ENCODE assay signal across 27 cellular contexts in genomic region chr15:99042909-99043308, GRCh38. TPM values are rescaled to one million over a fixed set of nuclear protein-coding genes. Genes with fewer than 3 reads are reported as not detected.
DNase-seq lines count a peak whose midpoint lies in the region; ATAC-seq, FAIRE-seq and TF ChIP-seq lines count a peak whose summit lies in the region.
"Had no signal": no experiment of that assay in that cellular context is flagged by ENCODE, and none has a peak within 500 bp of the region (broad histone marks: within the 10 kb centered on the region; RNA-seq: fewer than 3 reads in every experiment).

No MANE protein-coding gene starts in this region.

- H3K9me1 ChIP-seq in K562 (ENCODE audit: control insufficient read depth, insufficient read depth, low read length), result no peaks in the 10 kb centered on the region

- WGBS in heart right ventricle, 2 donors, result 88 to 91% methylated on average over 2 of the region's 2 CpGs
- WGBS in K562 (ENCODE audit: insufficient coverage, low coverage, missing lambda C conversion rate), result 4% methylated on average over 2 of the region's 2 CpGs

- no peaks in the 10 kb centered on the region for H3K36me3 Mint-ChIP-seq in neural crest cell (ENCODE audit: low read depth)

- TF ChIP-seq EP300 in K562 (IDR thresholded peaks at IDR 0.05; ENCODE audit: low read length), result no peak

- no peaks in the 10 kb centered on the region for H4K20me1 ChIP-seq in K562 (replicated peaks; ENCODE audit: control insufficient read depth, insufficient read depth, low read length)
- H4K20me1 ChIP-seq: BLaER1 treated with 17β-estradiol and CSF1 and Interleukin-3, amounts not matched to agents 10 nM and 100 nM had no signal

- in situ Hi-C loops in K562 (cut with MboI), result no loop called here

- H3K9me3 Mint-ChIP-seq in neural crest cell, result peaks cover 4% of the 10 kb centered on the region
- H3K9me3 Mint-ChIP-seq: CD4-positive, alpha-beta T cell had no signal

- H3K27ac ChIP-seq in right atrium auricular region, result no peak overlapping the region
- H3K27ac ChIP-seq in heart right ventricle, result no peak overlapping the region
- H3K27ac ChIP-seq in K562 (ENCODE audit: extremely low read depth, low read depth, low read length), result no peak overlapping the region
- H3K27ac ChIP-seq: BLaER1 treated with 17β-estradiol and CSF1 and Interleukin-3, amounts not matched to agents 10 nM and 100 nM; HL-60; PC-9; SJCRH30 had no signal

- H3K4me2 ChIP-seq in K562 (ENCODE audit: insufficient read depth, low read length), result no peak overlapping the region
- H3K4me2 ChIP-seq: BLaER1 treated with 17β-estradiol and CSF1 and Interleukin-3, amounts not matched to agents 10 nM and 100 nM; PC-9 had no signal

- TF ChIP-seq POLR2A in K562 (conservative IDR thresholded peaks at IDR 0.05), result no peak

- H3K9ac ChIP-seq in K562 (ENCODE audit: insufficient read depth in 1 of 2, low read depth in 2 of 2, low read length in 2 of 2), result no peak overlapping the region
- H3K9ac ChIP-seq: BLaER1 treated with 17β-estradiol and CSF1 and Interleukin-3, amounts not matched to agents 10 nM and 100 nM had no signal

- H3K4me1 Mint-ChIP-seq in neural crest cell, result no peaks in the 10 kb centered on the region

- no peaks in the 10 kb centered on the region for H3K4me1 ChIP-seq in right atrium auricular region
- no peaks in the 10 kb centered on the region for H3K4me1 ChIP-seq in heart right ventricle
- no peaks in the 10 kb centered on the region for H3K4me1 ChIP-seq in K562 (replicated peaks in 1 of 2; ENCODE audit: control insufficient read depth in 2 of 2, insufficient read depth in 2 of 2, low read length in 2 of 2)
- H3K4me1 ChIP-seq: BLaER1 treated with 17β-estradiol and CSF1 and Interleukin-3, amounts not matched to agents 10 nM and 100 nM; SJCRH30 had no signal

- intact Hi-C loops in heart right ventricle (cut with DNase I), result no loop called here
- intact Hi-C loops in K562 (cut with micrococcal nuclease), result no loop called here

- POLR2A ChIA-PET in K562 (lab: Yijun Ruan, JAX), result no interaction called here

- H3K36me3 ChIP-seq in right atrium auricular region (no peaks in the 10 kb centered on the region), heart right ventricle (no peaks in the 10 kb centered on the region), K562 (ENCODE audit: control insufficient read depth, insufficient read depth, low read length) (no peaks in the 10 kb centered on the region)
- H3K36me3 ChIP-seq: BLaER1 treated with 17β-estradiol and CSF1 and Interleukin-3, amounts not matched to agents 10 nM and 100 nM; SJCRH30 had no signal

- CTCF ChIA-PET in K562 (lab: Yijun Ruan, JAX; ENCODE audit: low intra/inter-chr PET ratio), result no interaction called here

- no peak overlapping the region for H3K4me3 ChIP-seq in right atrium auricular region
- no peak overlapping the region for H3K4me3 ChIP-seq in heart right ventricle
- H3K4me3 ChIP-seq in K562, result no peak overlapping the region
- H3K4me3 ChIP-seq: BLaER1 treated with 17β-estradiol and CSF1 and Interleukin-3, amounts not matched to agents 10 nM and 100 nM; PC-9; SJCRH30 had no signal

- peaks cover 15% of the 10 kb centered on the region for H3K27me3 Mint-ChIP-seq in neural crest cell (ENCODE audit: low read depth)

- TF ChIP-seq RAD21 in K562 (CRISPR knock-in tag; conservative IDR thresholded peaks at IDR 0.05 in 1 of 2, IDR thresholded peaks at IDR 0.05 in 1 of 2), result no peak

- DNase-seq in right atrium auricular region (ENCODE audit: low spot score), result peak; percentile 9
- DNase-seq in heart right ventricle, result no peak
- DNase-seq in K562 (ENCODE audit: extremely low read depth in 1 of 4, low spot score in 3 of 4), result no peak
- no peak for DNase-seq in neural crest cell (ENCODE audit: low read depth, low spot score)
- no peak for DNase-seq in HK-2 (ENCODE audit: unreplicated experiment)
- no peak for DNase-seq in activated T-cell treated with anti-CD3 and anti-CD28 coated beads, Interleukin-2, amount 50 U/mL, for 1 hour
- DNase-seq: 8988T; CD4-positive, alpha-beta T cell; GOT3; HCEC 1CT; Kasumi-1; NCI-H1694; NCI-H2029 treated with DMSO at 0.1 percent for 48 hours; NCI-H446 treated with DMSO at 0.1 percent for 48 hours; NCI-H526; NCI-H82; NK-92 treated with Interleukin-12 subunit alpha and Interleukin-12 subunit beta, amount 100 ng/mL, for 24 hours; PC-9; SJCRH30 had no signal

- TF ChIP-seq CTCF in right atrium auricular region (IDR thresholded peaks at IDR 0.05) (no peak), heart right ventricle (IDR thresholded peaks at IDR 0.05) (no peak), K562 (IDR thresholded peaks at IDR 0.05 in 2 of 3, conservative IDR thresholded peaks at IDR 0.05 in 1 of 3; ENCODE audit: insufficient read depth in 2 of 3, low read depth in 1 of 3, low read length in 3 of 3) (no peak), neural crest cell (conservative IDR thresholded peaks at IDR 0.05) (no peak)

- H3K9me3 ChIP-seq in right atrium auricular region, result peaks cover 0 to 1% of the 10 kb centered on the region in 2 donors
- no peaks in the 10 kb centered on the region for H3K9me3 ChIP-seq in heart right ventricle
- H3K9me3 ChIP-seq in K562 (replicated peaks; ENCODE audit: control insufficient read depth, insufficient read depth, low read depth, low read length), result no peaks in the 10 kb centered on the region
- H3K9me3 ChIP-seq: SJCRH30 had no signal

- H3K79me2 ChIP-seq in K562 (ENCODE audit: control insufficient read depth, insufficient read depth, low read length), result no peaks in the 10 kb centered on the region

- FAIRE-seq in K562 (lab: Jason Lieb, UNC), result no peak
- FAIRE-seq: D721Med had no signal

- BruUV-seq in K562 (replicated peaks; lab: Mats Ljungman, UMichigan), result no TSS peak

- H3K27me3 ChIP-seq in right atrium auricular region (no peaks in the 10 kb centered on the region), heart right ventricle (peaks cover 0 to 22% (median 0%) of the 10 kb centered on the region in 7 donors), K562 (ENCODE audit: control insufficient read depth in 2 of 2, insufficient read depth in 2 of 2, low read length in 2 of 2) (no peaks in the 10 kb centered on the region; a peak in 2 of 5 replicates)
- H3K27me3 ChIP-seq: BLaER1 treated with 17β-estradiol and CSF1 and Interleukin-3, amounts not matched to agents 10 nM and 100 nM; SJCRH30 had no signal

- H2AFZ ChIP-seq in K562 (ENCODE audit: low read depth, low read length), result no peak overlapping the region
- H2AFZ ChIP-seq: PC-9 had no signal

- H3K4me3 Mint-ChIP-seq in neural crest cell, result no peak overlapping the region
- H3K4me3 Mint-ChIP-seq: CD4-positive, alpha-beta T cell had no signal

- H3K27ac Mint-ChIP-seq in neural crest cell (ENCODE audit: unreplicated experiment), result peak overlapping the region; percentile 16
- H3K27ac Mint-ChIP-seq: CD4-positive, alpha-beta T cell had no signal

- ATAC-seq in heart right ventricle (no peak), K562 (peak; percentile 44; the same call in 1 of the 3 replicates), HG03521 (IDR thresholded peaks at IDR 0.05; ENCODE audit: unreplicated experiment) (no peak)
- ATAC-seq: Right ventricle myocardium inferior, SK-N-SH treated with all-trans-retinoic acid at 6 μM for 48 hours had no signal

TF ChIP-seq in K562, 482 proteins besides CTCF, POLR2A, EP300 and RAD21 (continues in another document):
- TF ChIP-seq TRIM24 (IDR thresholded peaks at IDR 0.05) (peak in 1 of 2 experiments; percentile 13; a peak in 2 of 4 replicates), GABPA (tag; conservative IDR thresholded peaks at IDR 0.05; ENCODE audit: low read depth) (0 out of 2 replicates have a peak, but pooled peaks have one; percentile 24), SMARCA4 (IDR thresholded peaks at IDR 0.05) (no peak), CEBPG (CRISPR knock-in tag; IDR thresholded peaks at IDR 0.05) (peak; percentile 65), CEBPG (tag; conservative IDR thresholded peaks at IDR 0.05 in 1 of 2, IDR thresholded peaks at IDR 0.05 in 1 of 2) (peak; percentile 46 to 87; a peak in 3 of 4 replicates), ETV1 (tag; conservative IDR thresholded peaks at IDR 0.05; ENCODE audit: low read depth) (0 out of 2 replicates have a peak, but pooled peaks have one; percentile 40), NR2C2 (CRISPR knock-in tag; IDR thresholded peaks at IDR 0.05) (no peak), NR2C2 (tag; IDR thresholded peaks at IDR 0.05) (no peak; the same call in 1 of the 2 replicates), TAL1 (IDR thresholded peaks at IDR 0.05) (no peak), MEF2A (IDR thresholded peaks at IDR 0.05; ENCODE audit: control insufficient read depth, low read depth, low read length) (no peak)

RNA-seq across cellular contexts. Expression of gene PGPEP1L, which starts 35.3 kb away (rescaled TPM):
- 1 to 10 TPM in 1 of 2 donors, under 1 TPM in 1; 0.74 to 1.3 TPM for total RNA-seq in right atrium auricular region
- 1 to 10 TPM in 7 of 10 donors, under 1 TPM in 3; 0.52 to 5.6 (median 1.3) TPM for total RNA-seq in heart right ventricle
- polyA plus RNA-seq in heart right ventricle, result 1 to 10 TPM in 1 of 2 donors, under 1 TPM in 1; 0.22 to 4.2 TPM
- 0.21 and 0.28 TPM in 2 replicates for total RNA-seq in K562 (2011; cell fraction: chromatin; rRNA removed; ENCODE audit: low replicate concordance)
- total RNA-seq in K562 (2011; cell fraction: nucleolus; rRNA removed), result 0.39 and 0.50 TPM in 2 replicates
- total RNA-seq in K562 (2011; cell fraction: nucleoplasm; rRNA removed), result 0.37 TPM in 1 of 2 replicates, not detected in the other
- total RNA-seq in K562 (2014; rRNA removed), result not detected in 2 replicates
- 0.07 TPM in 1 of 2 replicates, not detected in the other for total RNA-seq in K562 (2014; rRNA removed; fragmentation: Illumina TruSeq; extraction: Trizol)
- total RNA-seq in K562 (2015; rRNA removed; fragmentation: Illumina TruSeq; extraction: Trizol), result not detected in 2 replicates
- total RNA-seq in K562 (2021), result not detected in 2 replicates
- 0.07 and 0.11 TPM in 2 replicates for polyA plus RNA-seq in K562 (2011; rRNA removed)
- 0.15 TPM in 1 of 2 replicates, not detected in the other for polyA plus RNA-seq in K562 (2011; cell fraction: cytosol; rRNA removed)
- polyA plus RNA-seq in K562 (2011; cell fraction: nucleus; rRNA removed), result 0.47 TPM in 1 of 2 replicates, not detected in the other
- polyA plus RNA-seq in K562 (2012), result 0.25 TPM in 1 of 2 replicates, not detected in the other
- 0.15 TPM in 1 of 2 replicates, not detected in the other for polyA plus RNA-seq in K562 (2014; fragmentation: Illumina TruSeq; extraction: Trizol)
- polyA plus RNA-seq in K562 (2014; fragmentation: Nextera tagmentation; extraction: Ambion mirVana), result not detected
- 0.17 and 0.88 TPM in 2 replicates for polyA plus RNA-seq in K562 (2014; rRNA removed)
- polyA minus RNA-seq in K562 (2011; rRNA and poly(A)+ RNA removed), result not detected in 2 replicates
- polyA minus RNA-seq in K562 (2011; cell fraction: cytosol; rRNA and poly(A)+ RNA removed), result not detected in 2 replicates
- polyA minus RNA-seq in K562 (2011; cell fraction: nucleus; rRNA and poly(A)+ RNA removed), result 0.22 and 0.27 TPM in 2 replicates
- not detected in 2 replicates for total RNA-seq in neural crest cell
- total RNA-seq: CD4-positive, alpha-beta T cell; M059J; PC-9; RPMI7951; SJCRH30 had no signal
